21 cellular contexts compared by ENCODE assay signal in genomic region chr12:85390281-85390680, GRCh38.
"Had no signal": no experiment of that assay in that cellular context is flagged by ENCODE, and none has a peak within 500 bp of the region (broad histone marks: within the 10 kb centered on the region; RNA-seq: fewer than 3 reads in every experiment).

No MANE protein-coding gene starts in this region.

- H3K9ac ChIP-seq: parathyroid adenoma had no signal

- H3K4me1 ChIP-seq: esophagus squamous epithelium, gastroesophageal sphincter, left ventricle myocardium inferior, parathyroid adenoma, prostate gland, right lobe of liver had no signal

- H3K79me2 ChIP-seq: parathyroid adenoma had no signal

- H3K36me3 ChIP-seq: esophagus squamous epithelium, gastroesophageal sphincter, left ventricle myocardium inferior, prostate gland, right lobe of liver, thoracic aorta had no signal

- H3K4me3 ChIP-seq: coronary artery, esophagus squamous epithelium, gastroesophageal sphincter, left ventricle myocardium inferior, lung, prostate gland, right lobe of liver, thoracic aorta had no signal

- H3K27me3 ChIP-seq: esophagus squamous epithelium, gastroesophageal sphincter, right lobe of liver had no signal

- FAIRE-seq: keratinocyte had no signal

- DNase-seq: effector memory CD8-positive, alpha-beta T cell; esophagus squamous epithelium; foreskin fibroblast; immature natural killer cell; left ventricle myocardium inferior; mesendoderm; naive B cell; occipital lobe; retina; right lobe of liver; stimulated activated CD4-positive, alpha-beta T cell treated with anti-CD3 and anti-CD28 coated beads, Interleukin-1b, Interleukin-23, amount 100 ng/mL, for 48 hours; stimulated activated CD4-positive, alpha-beta T cell treated with anti-CD3 and anti-CD28 coated beads, Interleukin-4, amount 100 ng/mL, for 24 hours; stimulated activated naive CD8-positive, alpha-beta T cell treated with anti-CD3 and anti-CD28 coated beads, Interleukin-15, amount 100 ng/mL, for 72 hours; trophoblast cell had no signal

- H3K9me3 ChIP-seq: esophagus squamous epithelium, gastroesophageal sphincter, left ventricle myocardium inferior, prostate gland, right lobe of liver, thoracic aorta had no signal

- H2AFZ ChIP-seq: parathyroid adenoma had no signal

- H3K27ac ChIP-seq: coronary artery, esophagus squamous epithelium, gastroesophageal sphincter, left ventricle myocardium inferior, parathyroid adenoma, prostate gland, right lobe of liver, thoracic aorta had no signal
